8 cellular contexts compared by ENCODE assay signal in genomic region chr6:116111552-116112528, GRCh38. TPM values are rescaled to one million over a fixed set of nuclear protein-coding genes. Genes with fewer than 3 reads are reported as not detected.
A peak's percentile ranks its signal among the peaks of the same experiment; 100 is the strongest.
DNase-seq lines count a peak whose midpoint lies in the region; ATAC-seq and TF ChIP-seq lines count a peak whose summit lies in the region.

No MANE protein-coding gene starts in this region.

- TF ChIP-seq RAD21 in HCT116 (IDR thresholded peaks at IDR 0.05; ENCODE audit: low read depth) = peak; percentile 55

- no peaks in the 10 kb centered on the region for H4K20me1 ChIP-seq in HCT116 (ENCODE audit: insufficient read depth)

- POLR2A ChIA-PET in AG04449 (lab: Yijun Ruan, JAX) (no interaction called here), HCT116 (lab: Charles Lee) (interaction anchor here (1.1 kb wide), 1 partner anchor 11 kb away, joined by 5 read pairs; the partner anchor contains the start of gene NT5DC1)

- peak; percentile 56 for TF ChIP-seq CTCF in AG04449 (IDR thresholded peaks at IDR 0.05; ENCODE audit: insufficient read depth, low read length, missing control alignments)
- peak; percentile 43 to 84 (median 83); a peak in 5 of 6 replicates for TF ChIP-seq CTCF in HCT116 (IDR thresholded peaks at IDR 0.05 in 2 of 3, conservative IDR thresholded peaks at IDR 0.05 in 1 of 3; ENCODE audit: borderline replicate concordance in 1 of 3, insufficient read depth in 1 of 3, low read depth in 2 of 3, low read length in 2 of 3)

- no peak overlapping the region for H3K4ac ChIP-seq in mesenchymal stem cell (ENCODE audit: low read depth in 1 of 2, low read length in 2 of 2)

- H3K27me3 ChIP-seq in HCT116 (ENCODE audit: insufficient read depth, low read length) (no peaks in the 10 kb centered on the region), mesenchymal stem cell (ENCODE audit: control insufficient read depth in 1 of 2, insufficient read depth in 1 of 2, low read length in 2 of 2) (no peaks in the 10 kb centered on the region)

- WGBS in mesenchymal stem cell = 64% methylated on average over 4 of the region's 5 CpGs

- intact Hi-C loops in HCT116 (cut with micrococcal nuclease) = no loop called here

- H4K8ac ChIP-seq in mesenchymal stem cell (ENCODE audit: low read length) = no peak overlapping the region

- no peak overlapping the region for H4K91ac ChIP-seq in mesenchymal stem cell (ENCODE audit: low read length)

- H2BK120ac ChIP-seq in mesenchymal stem cell (ENCODE audit: low read depth, low read length) = no peak overlapping the region

- H3K27ac ChIP-seq in HCT116 (ENCODE audit: low read depth, low read length) (no peak overlapping the region), mesenchymal stem cell (ENCODE audit: low read length, poor library complexity, severe bottlenecking) (no peak overlapping the region)

- no peak for TF ChIP-seq POLR2A in HCT116 (IDR thresholded peaks at IDR 0.05; ENCODE audit: borderline replicate concordance, extremely low read depth, insufficient read depth, insufficient read length)

- H3K9me3 ChIP-seq in HCT116 (ENCODE audit: control insufficient read depth in 1 of 2, insufficient read depth in 1 of 2, low read depth in 1 of 2, low read length in 2 of 2) (no peaks in the 10 kb centered on the region), mesenchymal stem cell (ENCODE audit: control insufficient read depth, low read length) (no peaks in the 10 kb centered on the region)

- H3K36me3 ChIP-seq in HCT116 (ENCODE audit: control insufficient read depth in 1 of 2, insufficient read depth in 2 of 2, low read length in 2 of 2) (peaks cover 11 to 17% of the 10 kb centered on the region in 2 experiments; a peak in 3 of 4 replicates), mesenchymal stem cell (ENCODE audit: control insufficient read depth in 1 of 2, insufficient read depth in 2 of 2, low read depth in 1 of 2, low read length in 2 of 2) (peaks cover 15 to 50% of the 10 kb centered on the region in 2 experiments)

- H2BK15ac ChIP-seq in mesenchymal stem cell (ENCODE audit: low read depth, poor library complexity, severe bottlenecking) = no peak overlapping the region

- H3K4me1 ChIP-seq in HCT116 (ENCODE audit: control insufficient read depth in 1 of 2, insufficient read depth in 2 of 2, low read length in 2 of 2) (no peaks in the 10 kb centered on the region), mesenchymal stem cell (ENCODE audit: control insufficient read depth, insufficient read depth, low read depth, low read length) (peaks cover 4% of the 10 kb centered on the region)

- H2BK5ac ChIP-seq in mesenchymal stem cell (ENCODE audit: low read depth, low read length, poor library complexity, severe bottlenecking) = no peak overlapping the region

- DNase-seq in AG04449 (ENCODE audit: low read depth, low spot score) (no peak), GDM1 (lab: John Stamatoyannopoulos, UW) (peak; percentile 15), HCT116 (ENCODE audit: low read depth, low spot score) (peak; percentile 49), NAMALWA (ENCODE audit: low spot score) (peak; percentile 67), astrocyte of the hippocampus (ENCODE audit: low read depth, low spot score) (peak; percentile 32), mesenchymal stem cell (peak; percentile 52), HuH-7.5 (ENCODE audit: low spot score) (no peak), NCI-H2029 treated with DMSO at 0.1 percent for 48 hours (lab: John Stamatoyannopoulos, UW) (no peak)

- H3K4me3 ChIP-seq in AG04449 (ENCODE audit: low read depth, low read length) = no peak overlapping the region
- no peak overlapping the region for H3K4me3 ChIP-seq in HCT116 (replicated peaks in 1 of 2; ENCODE audit: low read depth in 1 of 2, low read length in 2 of 2)
- no peak overlapping the region for H3K4me3 ChIP-seq in mesenchymal stem cell (ENCODE audit: insufficient read depth in 1 of 2, low read depth in 1 of 2, low read length in 2 of 2)

- H3K79me2 ChIP-seq in HCT116 (ENCODE audit: insufficient read depth, low read length) = no peaks in the 10 kb centered on the region

- BruUV-seq in HCT116 (replicated peaks; lab: Mats Ljungman, UMichigan) = no TSS peak

- peak; percentile 96 for ATAC-seq in HCT116

- H2AK5ac ChIP-seq in mesenchymal stem cell (ENCODE audit: low read length, severe bottlenecking) = no peak overlapping the region

- RAD21 ChIA-PET in HCT116 (lab: Charles Lee; ENCODE audit: low non-redundant PET in 1 of 2, low total read pairs in 2 of 2, uncharacterized antibody in 2 of 2, unreplicated experiment in 2 of 2) = no interaction called here

- H2AFZ ChIP-seq in HCT116 (ENCODE audit: low read depth, low read length, poor library complexity, severe bottlenecking) (no peak overlapping the region), mesenchymal stem cell (ENCODE audit: low read depth, low read length) (no peak overlapping the region)

- H3K18ac ChIP-seq in mesenchymal stem cell (ENCODE audit: low read depth in 1 of 2, low read length in 2 of 2) = no peak overlapping the region

- CTCF ChIA-PET in AG04449 (lab: Yijun Ruan, JAX) (interaction anchor here (0.6 to 10.2 kb wide), 14 partner anchors 10 to 736 kb away, joined by 3 to 108 read pairs (median 6); partner anchors contain the start of genes COL10A1, FRK and NT5DC1), HCT116 (lab: Charles Lee) (interaction anchor here (0.9 to 1.3 kb wide), 9 partner anchors 10 to 101 kb away, joined by 3 to 22 read pairs (median 5); partner anchors contain the start of genes COL10A1 and NT5DC1)

- H3K9me2 ChIP-seq in HCT116 (ENCODE audit: insufficient read depth) = no peaks in the 10 kb centered on the region

- peaks cover 11% of the 10 kb centered on the region for H3K79me1 ChIP-seq in mesenchymal stem cell (replicated peaks; ENCODE audit: low read length, poor library complexity, severe bottlenecking)

- H3K9ac ChIP-seq in HCT116 (ENCODE audit: low read length) (no peak overlapping the region), mesenchymal stem cell (ENCODE audit: low read length) (no peak overlapping the region)

- H3K14ac ChIP-seq in mesenchymal stem cell (ENCODE audit: low read length in 2 of 2) = no peak overlapping the region

- H3K23ac ChIP-seq in mesenchymal stem cell (ENCODE audit: low read length in 2 of 2) = no peak overlapping the region

- H2BK12ac ChIP-seq in mesenchymal stem cell (ENCODE audit: low read length in 2 of 2) = no peak overlapping the region

- H3K4me2 ChIP-seq in HCT116 (ENCODE audit: low read length) = no peak overlapping the region
- H3K4me2 ChIP-seq in mesenchymal stem cell (ENCODE audit: low read length, poor library complexity, severe bottlenecking) = no peak overlapping the region

TF ChIP-seq in HCT116, 20 proteins besides CTCF, POLR2A, EP300 and RAD21 (continues in another document):
- TF ChIP-seq EZH2 (IDR thresholded peaks at IDR 0.05) (no peak), ZBTB33 (IDR thresholded peaks at IDR 0.05; ENCODE audit: extremely low read depth, insufficient replicate concordance, low read length) (no peak), YY1 (IDR thresholded peaks at IDR 0.05; ENCODE audit: extremely low read depth, insufficient replicate concordance, low read depth, low read length) (no peak), FOSL1 (IDR thresholded peaks at IDR 0.05; ENCODE audit: low read depth) (no peak), SRF (IDR thresholded peaks at IDR 0.05; ENCODE audit: low read depth) (no peak), EGR1 (IDR thresholded peaks at IDR 0.05; ENCODE audit: low read depth) (no peak)

RNA-seq across cellular contexts. Expression of gene NT5DC1, which starts 11.2 kb away (rescaled TPM):
- total RNA-seq in HCT116 (2021; ENCODE audit: unreplicated experiment) = 63.7 TPM
- polyA plus RNA-seq in HCT116 (2012) = 41.5 and 50.3 TPM in 2 replicates
- 12.5 TPM for polyA plus RNA-seq in mesenchymal stem cell (2013, experiment 1 of 2)
- 12.2 TPM for polyA plus RNA-seq in mesenchymal stem cell (2013, experiment 2 of 2)

RNA-seq across cellular contexts. Expression of gene COL10A1, which starts 14.1 kb away (rescaled TPM):
- not detected for total RNA-seq in HCT116 (2021; ENCODE audit: unreplicated experiment)
- polyA plus RNA-seq in HCT116 (2012) = 0.01 TPM in 1 of 2 replicates, not detected in the other
- polyA plus RNA-seq in mesenchymal stem cell (2013, experiment 1 of 2) = 0.01 TPM
- polyA plus RNA-seq in mesenchymal stem cell (2013, experiment 2 of 2) = not detected

RNA-seq across cellular contexts. Expression of gene FRK, which starts 51.1 kb away (rescaled TPM):
- total RNA-seq in HCT116 (2021; ENCODE audit: unreplicated experiment) = 3.7 TPM
- polyA plus RNA-seq in HCT116 (2012) = 0.70 and 0.75 TPM in 2 replicates
- 0.03 TPM for polyA plus RNA-seq in mesenchymal stem cell (2013, experiment 1 of 2)
- 0.04 TPM for polyA plus RNA-seq in mesenchymal stem cell (2013, experiment 2 of 2)

Comparison
In these comparisons a context has a peak if more than half of its experiments do, and no peak if none do; other contexts are left out.
1. DNase-seq: peak in GDM1 (single experiment), HCT116 (single experiment), NAMALWA (single experiment), astrocyte of the hippocampus (single experiment) and mesenchymal stem cell (single experiment); none in AG04449 (single experiment), HuH-7.5 (single experiment) and NCI-H2029 treated with DMSO at 0.1 percent for 48 hours (single experiment).